In the genomic region with DNA sequence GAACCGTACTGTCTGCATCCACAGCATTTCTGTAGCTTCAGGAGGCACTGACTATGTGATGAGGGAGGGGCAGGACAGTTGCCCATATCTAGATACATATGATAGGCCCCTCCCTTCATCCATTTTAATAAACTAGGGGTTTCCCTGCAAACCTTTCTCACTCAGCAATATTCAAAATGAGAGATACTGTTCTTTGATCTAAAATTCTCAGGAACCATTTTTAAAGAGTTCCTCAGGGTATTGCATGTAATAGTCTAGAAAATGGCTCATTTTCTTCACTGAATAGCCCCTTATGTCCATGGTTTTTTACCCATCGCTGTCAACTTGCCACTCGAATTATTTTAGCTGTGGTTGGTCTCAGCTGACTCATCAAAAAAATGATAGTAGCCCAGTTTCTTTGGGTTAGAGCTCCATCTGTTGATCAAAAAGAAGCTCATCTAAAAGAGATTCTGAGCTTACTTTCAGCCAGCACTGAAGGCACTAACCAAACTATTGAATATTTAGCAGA, we compare ENCODE assay signal across 8 cellular contexts. TPM values are rescaled to one million over a fixed set of nuclear protein-coding genes. Genes with fewer than 3 reads are reported as not detected.
DNase-seq lines count a peak whose midpoint lies in the region; FAIRE-seq and TF ChIP-seq lines count a peak whose summit lies in the region.

No MANE protein-coding gene starts in this region.

- H3K4me3 ChIP-seq in esophagus squamous epithelium: no peak overlapping the region
- no peak overlapping the region for H3K4me3 ChIP-seq in osteoblast (ENCODE audit: insufficient read depth, low read length)

- no peak overlapping the region for H2AFZ ChIP-seq in osteoblast (ENCODE audit: low read length)

- H3K27ac ChIP-seq in esophagus squamous epithelium: no peak overlapping the region
- H3K27ac ChIP-seq in osteoblast (ENCODE audit: low read depth, low read length): no peak overlapping the region

- DNase-seq in A172 (ENCODE audit: low spot score) (peak; percentile 49), GDM1 (lab: John Stamatoyannopoulos, UW) (peak; percentile 12), NCI-H146 (lab: John Stamatoyannopoulos, UW) (peak; percentile 34), esophagus squamous epithelium (lab: John Stamatoyannopoulos, UW) (no peak), osteoblast (ENCODE audit: insufficient read length, low spot score, missing footprints) (peak; percentile 88), NCI-H187 (lab: John Stamatoyannopoulos, UW) (no peak), NCI-H2029 treated with DMSO at 0.1 percent for 48 hours (lab: John Stamatoyannopoulos, UW) (no peak)

- WGBS in esophagus squamous epithelium, 2 donors: 25 to 36% methylated on average over 3 of the region's 3 CpGs

- FAIRE-seq in TTC549 (lab: Jason Lieb, UNC): peak; percentile 89

- H3K4me1 ChIP-seq in esophagus squamous epithelium: peaks cover 0 to 7% (median 0%) of the 10 kb centered on the region in 3 donors
- no peaks in the 10 kb centered on the region for H3K4me1 ChIP-seq in osteoblast (ENCODE audit: insufficient read depth, low read length)

- TF ChIP-seq POLR2A in esophagus squamous epithelium (IDR thresholded peaks at IDR 0.05): no peak

- TF ChIP-seq CTCF in esophagus squamous epithelium (IDR thresholded peaks at IDR 0.05): peak in 5 of 6 experiments; percentile 24 to 58 (median 38)
- peak; percentile 66 for TF ChIP-seq CTCF in osteoblast (IDR thresholded peaks at IDR 0.05; ENCODE audit: extremely low read depth, low read depth, low read length)

- intact Hi-C loops in esophagus squamous epithelium (cut with DNase I): no loop called here

- H3K27me3 ChIP-seq in esophagus squamous epithelium (no peaks in the 10 kb centered on the region), osteoblast (ENCODE audit: insufficient read depth, low read length) (no peaks in the 10 kb centered on the region)

- H4K20me1 ChIP-seq in osteoblast (ENCODE audit: insufficient read depth, low read length): no peaks in the 10 kb centered on the region

- H3K9me3 ChIP-seq in esophagus squamous epithelium (no peaks in the 10 kb centered on the region), osteoblast (ENCODE audit: low read depth, low read length) (no peaks in the 10 kb centered on the region)

- H3K4me2 ChIP-seq in osteoblast (ENCODE audit: insufficient read depth, low read length): peak overlapping the region; percentile 46

- H3K36me3 ChIP-seq in esophagus squamous epithelium (peaks cover 0 to 24% (median 0%) of the 10 kb centered on the region in 3 donors), osteoblast (ENCODE audit: insufficient read depth, low read length) (no peaks in the 10 kb centered on the region)

- no peaks in the 10 kb centered on the region for H3K79me2 ChIP-seq in osteoblast (ENCODE audit: insufficient read depth, low read length)

RNA-seq across cellular contexts. Expression of a gene that starts 37.0 kb away (rescaled TPM):
- not detected in 2 replicates for total RNA-seq in A172 (2014; rRNA removed; shearing (Covaris generic))
- not detected for total RNA-seq in esophagus squamous epithelium
- not detected in 2 replicates for total RNA-seq in osteoblast

RNA-seq across cellular contexts. Expression of a gene that starts 42.0 kb away (rescaled TPM):
- 6.4 and 8.5 TPM in 2 replicates for total RNA-seq in A172 (2014; rRNA removed; shearing (Covaris generic))
- total RNA-seq in esophagus squamous epithelium (10 to 100 TPM in 1 of 4 donors, 1 to 10 TPM in 3; 6.9 to 16.1 (median 9.0) TPM), osteoblast (15.6 and 17.7 TPM in 2 replicates)

RNA-seq across cellular contexts. Expression of a gene that starts 42.5 kb away (rescaled TPM):
- 202 and 210 TPM in 2 replicates for total RNA-seq in A172 (2014; rRNA removed; shearing (Covaris generic))
- total RNA-seq in esophagus squamous epithelium (100 to 1,000 TPM in 2 of 4 donors, 10 to 100 TPM in 2; 56.2 to 189 (median 104) TPM), osteoblast (231 and 249 TPM in 2 replicates)

RNA-seq across cellular contexts. Expression of a gene that starts 52.3 kb away (rescaled TPM):
- 67.1 and 101 TPM in 2 replicates for total RNA-seq in A172 (2014; rRNA removed; shearing (Covaris generic))
- total RNA-seq in esophagus squamous epithelium (10 to 100 TPM; 32.7 to 64.0 (median 52.4) TPM), osteoblast (28.2 and 38.3 TPM in 2 replicates)

Comparison
In these comparisons a context has a peak if more than half of its experiments do, and no peak if none do; other contexts are left out.
1. DNase-seq: peak in A172 (single experiment), GDM1 (single experiment), NCI-H146 (single experiment) and osteoblast (single experiment); none in esophagus squamous epithelium (single experiment), NCI-H187 (0 of 2) and NCI-H2029 treated with DMSO at 0.1 percent for 48 hours (single experiment).